Comparison of ENCODE assay signal across 1 cellular context in the genomic region with DNA sequence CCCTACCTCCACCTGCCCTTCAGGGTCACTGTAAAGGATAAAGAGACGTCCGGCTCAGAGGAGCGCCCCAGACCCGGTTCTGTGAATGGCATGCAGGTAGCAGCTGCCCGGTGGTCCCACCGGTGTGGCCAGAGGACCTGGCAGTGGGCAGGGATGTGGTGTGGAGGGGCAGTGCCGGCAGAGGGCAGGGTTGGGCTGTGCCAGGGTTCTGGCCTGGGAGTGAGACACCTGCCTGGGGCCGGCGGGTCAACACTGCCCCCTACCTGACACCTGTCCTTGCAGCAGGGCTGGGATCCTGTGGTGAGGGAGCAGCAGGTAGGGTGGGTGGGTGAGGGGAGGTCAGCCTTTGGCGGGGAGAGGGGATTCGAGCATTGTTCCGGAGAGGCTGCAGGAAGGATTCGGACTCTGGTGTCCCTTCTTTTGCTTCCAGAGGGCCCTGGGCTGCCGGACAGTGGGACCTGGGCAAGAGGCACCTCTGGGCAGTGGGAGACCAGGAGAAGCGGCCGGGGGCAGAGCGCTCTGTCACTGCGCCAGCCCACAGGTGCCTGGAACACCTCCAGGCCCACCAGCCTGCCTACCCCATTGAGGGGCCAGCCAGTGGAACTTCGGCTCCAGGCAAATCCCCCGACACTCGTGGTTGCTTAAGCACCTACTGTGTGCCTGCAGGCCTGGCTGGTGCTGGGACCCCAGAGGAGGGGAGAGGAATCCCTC.
TF ChIP-seq lines count a peak whose summit lies in the region.

No MANE protein-coding gene starts in this region.

TF ChIP-seq in IMR-90, 13 proteins besides CTCF, POLR2A, EP300 and RAD21:
- TF ChIP-seq NFE2L2 (IDR thresholded peaks at IDR 0.05; ENCODE audit: low read depth, low read length), result no peak
- 0 out of 2 replicates have a peak, but pooled peaks have one; percentile 16 for TF ChIP-seq SMC3 (IDR thresholded peaks at IDR 0.05; ENCODE audit: low read depth, low read length)
TF ChIP-seq in IMR-90: peak in this region for 1.
